8 cellular contexts compared by ENCODE assay signal in the genomic region with DNA sequence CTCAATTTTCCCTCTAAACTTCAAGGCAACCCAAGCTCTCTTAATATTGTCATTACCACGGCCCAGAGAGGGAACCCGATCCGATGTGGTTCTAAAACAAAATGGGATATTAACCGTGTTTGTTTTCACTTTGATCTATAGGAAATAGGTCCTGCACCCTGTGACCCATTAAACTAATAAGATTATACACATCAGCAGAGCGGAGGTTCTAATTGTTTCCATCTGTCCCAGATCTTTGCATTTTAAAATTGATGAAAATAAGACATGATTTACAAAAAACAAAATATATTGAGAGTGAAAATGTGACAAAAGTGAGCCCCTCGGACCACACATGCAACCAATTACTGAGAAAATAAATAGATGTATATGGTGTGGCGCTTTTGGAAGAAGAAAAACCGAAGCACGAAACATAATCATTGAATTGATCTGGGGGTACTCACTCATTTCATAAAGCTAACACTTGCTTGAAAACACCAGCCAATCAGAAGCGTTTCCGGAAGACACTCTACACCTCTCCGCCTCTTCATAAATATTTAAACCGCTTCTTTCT.
DNase-seq lines count a peak whose midpoint lies in the region; ATAC-seq and TF ChIP-seq lines count a peak whose summit lies in the region.

No MANE protein-coding gene starts in this region.

- intact Hi-C loops in Caco-2 (cut with micrococcal nuclease; ENCODE audit: unreplicated experiment) (loop anchor here (1.0 kb wide), 1 partner anchor 90 kb away; no protein-coding TSS in a partner anchor), IMR-90 (cut with micrococcal nuclease) (loop anchor here (1.0 to 10.0 kb wide), 2 partner anchors 993 to 1282 kb away; a partner anchor contains a TSS), left cardiac atrium (cut with DNase I) (loop anchor here in 1 of 2 donors (10.0 kb wide), 1 partner anchor 1303 kb away; a partner anchor contains a TSS)

- no peak overlapping the region for H4K5ac ChIP-seq in IMR-90 (ENCODE audit: low read depth, low read length)

- peak overlapping the region; percentile 19 for H3K27ac Mint-ChIP-seq in Caco-2 (ENCODE audit: unreplicated experiment)
- H3K27ac Mint-ChIP-seq in activated naive CD8-positive, alpha-beta T cell: peak overlapping the region; percentile 68

- no peak overlapping the region for H2BK15ac ChIP-seq in IMR-90 (ENCODE audit: low read depth, low read length)

- no peak overlapping the region for H2AK5ac ChIP-seq in IMR-90 (ENCODE audit: low read depth, low read length)

- peaks cover 19% of the 10 kb centered on the region for H3K27me3 Mint-ChIP-seq in Caco-2 (ENCODE audit: insufficient read depth, unreplicated experiment)
- H3K27me3 Mint-ChIP-seq in activated naive CD8-positive, alpha-beta T cell: peaks cover 49% of the 10 kb centered on the region

- in situ Hi-C loops in IMR-90 (cut with MboI; ENCODE audit: low sequenced_read_pairs): loop anchor here (5.0 kb wide), 1 partner anchor 1241 kb away; a partner anchor contains a TSS

- CTCF ChIA-PET in Caco-2 (lab: Charles Lee): interaction anchor here (0.6 to 1.5 kb wide), 4 partner anchors 10 to 1295 kb away, joined by 3 to 13 read pairs (median 4); no protein-coding TSS in a partner anchor
- CTCF ChIA-PET in IMR-90 (lab: Yijun Ruan, JAX): interaction anchor here (0.6 kb wide), 1 partner anchor 229 kb away, joined by 3 read pairs; no protein-coding TSS in a partner anchor

- H3K79me1 ChIP-seq in IMR-90 (ENCODE audit: low read depth in 1 of 2, low read length in 2 of 2): no peaks in the 10 kb centered on the region

- no peak for TF ChIP-seq POLR2A in IMR-90 (IDR thresholded peaks at IDR 0.05; ENCODE audit: low read depth, low read length)

- H3K4ac ChIP-seq in IMR-90 (ENCODE audit: low read depth, low read length): no peak overlapping the region

- dilution Hi-C loops in IMR-90 (cut with HindIII; ENCODE audit: low sequenced_read_pairs, unreplicated experiment): no loop called here

- peak overlapping the region; percentile 30 for H3K4me3 ChIP-seq in Caco-2 (ENCODE audit: low read depth, low read length)
- H3K4me3 ChIP-seq in IMR-90 (ENCODE audit: insufficient read depth, low read depth, low read length): peak overlapping the region; percentile 48

- ATAC-seq in IMR-90 (ENCODE audit: low read depth) (no peak), left cardiac atrium (no peak)

- H3K56ac ChIP-seq in IMR-90 (ENCODE audit: extremely low read depth, insufficient read depth, low read length): no peak overlapping the region

- H3K4me1 ChIP-seq in Caco-2 (no peaks in the 10 kb centered on the region), IMR-90 (ENCODE audit: control insufficient read depth, insufficient read depth, low read length) (no peaks in the 10 kb centered on the region)

- H3K9ac ChIP-seq in IMR-90 (ENCODE audit: low read depth, low read length): peak overlapping the region; percentile 38; the same call in 1 of the 2 replicates

- no peaks in the 10 kb centered on the region for H4K20me1 ChIP-seq in IMR-90 (ENCODE audit: insufficient read depth, low read length)

- peaks cover 4% of the 10 kb centered on the region; the same call in 1 of the 2 replicates for H3K9me1 ChIP-seq in IMR-90 (ENCODE audit: insufficient read depth, low read length)

- H3K4me1 Mint-ChIP-seq in Caco-2 (ENCODE audit: low read depth, unreplicated experiment): no peaks in the 10 kb centered on the region
- peaks cover 13% of the 10 kb centered on the region for H3K4me1 Mint-ChIP-seq in activated naive CD8-positive, alpha-beta T cell (ENCODE audit: low read depth)

- no peak overlapping the region for H3K27ac ChIP-seq in IMR-90 (ENCODE audit: insufficient read depth, low read length)

- DNase-seq in Caco-2 (no peak), IMR-90 (no peak), myocyte (ENCODE audit: low read depth) (peak; percentile 30), UCSD-AML1 (lab: John Stamatoyannopoulos, UW; ENCODE audit: unreplicated experiment) (no peak), hepatic stellate cell (ENCODE audit: low spot score) (no peak), mucosa of gallbladder (ENCODE audit: low spot score) (no peak), left cardiac atrium (no peak)

- H4K91ac ChIP-seq in IMR-90 (ENCODE audit: insufficient read depth, low read depth, low read length): no peak overlapping the region

- H2BK5ac ChIP-seq in IMR-90 (ENCODE audit: low read depth, low read length, poor library complexity, severe bottlenecking): no peak overlapping the region

- no peak overlapping the region for H2AK9ac ChIP-seq in IMR-90 (replicated peaks; ENCODE audit: low read depth, low read length, poor library complexity)

- H3K27me3 ChIP-seq in Caco-2 (replicated peaks; ENCODE audit: control insufficient read depth, insufficient read depth, low read length) (no peaks in the 10 kb centered on the region), IMR-90 (ENCODE audit: control insufficient read depth, insufficient read depth, low read length) (peaks cover 10% of the 10 kb centered on the region)

- WGBS in IMR-90 (ENCODE audit: extremely low coverage in 2 of 2, insufficient read length in 1 of 2), 2 experiments: no CpG with 5 or more reads among the region's 13 CpGs

- H2BK20ac ChIP-seq in IMR-90 (ENCODE audit: low read depth, low read length): no peak overlapping the region

- H3K14ac ChIP-seq in IMR-90 (replicated peaks; ENCODE audit: low read depth, low read length): no peak overlapping the region

- peak overlapping the region; percentile 90 for H3K4me2 ChIP-seq in IMR-90 (ENCODE audit: low read depth, low read length)

- H3K9me3 ChIP-seq in Caco-2 (no peaks in the 10 kb centered on the region), IMR-90 (ENCODE audit: control insufficient read depth, insufficient read depth, low read length) (no peaks in the 10 kb centered on the region)

- no peak for TF ChIP-seq RAD21 in IMR-90 (IDR thresholded peaks at IDR 0.05; ENCODE audit: low read length)

- no peak overlapping the region for H3K18ac ChIP-seq in IMR-90 (ENCODE audit: low read depth, low read length)

- no peaks in the 10 kb centered on the region for H3K36me3 ChIP-seq in Caco-2 (ENCODE audit: control insufficient read depth, insufficient read depth, low read length)
- no peaks in the 10 kb centered on the region for H3K36me3 ChIP-seq in IMR-90 (ENCODE audit: control insufficient read depth, insufficient read depth, low read length)

- no peaks in the 10 kb centered on the region for H3K9me3 Mint-ChIP-seq in Caco-2 (ENCODE audit: unreplicated experiment)
- peaks cover 6% of the 10 kb centered on the region for H3K9me3 Mint-ChIP-seq in activated naive CD8-positive, alpha-beta T cell (ENCODE audit: low read depth)

- TF ChIP-seq CTCF in Caco-2 (IDR thresholded peaks at IDR 0.05; ENCODE audit: insufficient read depth in 1 of 2, low read depth in 1 of 2, low read length in 1 of 2, severe bottlenecking in 1 of 2, unreplicated experiment in 1 of 2) (no peak), IMR-90 (conservative IDR thresholded peaks at IDR 0.05; ENCODE audit: low read depth, low read length) (no peak)

- POLR2A ChIA-PET in Caco-2 (lab: Charles Lee): interaction anchor here (0.6 to 1.0 kb wide), 3 partner anchors 338 to 909 kb away, joined by 3 to 5 read pairs (median 3); a partner anchor contains a TSS
- POLR2A ChIA-PET in IMR-90 (lab: Charles Lee; ENCODE audit: unreplicated experiment): no interaction called here

- H3K36me3 Mint-ChIP-seq in Caco-2 (ENCODE audit: insufficient read depth, unreplicated experiment): peaks cover 17% of the 10 kb centered on the region
- peaks cover 10% of the 10 kb centered on the region for H3K36me3 Mint-ChIP-seq in activated naive CD8-positive, alpha-beta T cell

- H2BK120ac ChIP-seq in IMR-90 (ENCODE audit: low read depth, low read length): no peak overlapping the region

- no peak overlapping the region for H3K23ac ChIP-seq in IMR-90 (ENCODE audit: low read depth, low read length)

- H4K8ac ChIP-seq in IMR-90 (ENCODE audit: low read depth in 2 of 2, low read length in 2 of 2): no peak overlapping the region

- peak overlapping the region; percentile 7 for H2AFZ ChIP-seq in IMR-90 (replicated peaks; ENCODE audit: low read length, poor library complexity)

- BruUV-seq in Caco-2 (replicated peaks; lab: Mats Ljungman, UMichigan) (no TSS peak), IMR-90 (replicated peaks; lab: Mats Ljungman, UMichigan) (no TSS peak)

- H3K4me3 Mint-ChIP-seq in Caco-2 (ENCODE audit: unreplicated experiment): peak overlapping the region; percentile 71
- peak overlapping the region; percentile 64 for H3K4me3 Mint-ChIP-seq in activated naive CD8-positive, alpha-beta T cell

TF ChIP-seq in IMR-90, 13 proteins besides CTCF, POLR2A, EP300 and RAD21 (continues in another document):
- no peak for TF ChIP-seq MAFK (IDR thresholded peaks at IDR 0.05; ENCODE audit: low read depth, low read length)
- TF ChIP-seq CEBPB (IDR thresholded peaks at IDR 0.05; ENCODE audit: low read depth, low read length): no peak
- TF ChIP-seq MXI1 (IDR thresholded peaks at IDR 0.05; ENCODE audit: borderline replicate concordance, low read depth, low read length): no peak
- no peak for TF ChIP-seq CHD1 (IDR thresholded peaks at IDR 0.05; ENCODE audit: low read depth, low read length)
- TF ChIP-seq FOS (IDR thresholded peaks at IDR 0.05; ENCODE audit: low read depth, low read length): no peak
- no peak for TF ChIP-seq RFX5 (IDR thresholded peaks at IDR 0.05; ENCODE audit: low read depth, low read length)
- TF ChIP-seq BHLHE40 (IDR thresholded peaks at IDR 0.05; ENCODE audit: low read depth, low read length): no peak
- TF ChIP-seq MAZ (IDR thresholded peaks at IDR 0.05; ENCODE audit: borderline replicate concordance, low read depth, low read length): no peak
- no peak for TF ChIP-seq SMC3 (IDR thresholded peaks at IDR 0.05; ENCODE audit: low read depth, low read length)
- TF ChIP-seq, protein P1, sequence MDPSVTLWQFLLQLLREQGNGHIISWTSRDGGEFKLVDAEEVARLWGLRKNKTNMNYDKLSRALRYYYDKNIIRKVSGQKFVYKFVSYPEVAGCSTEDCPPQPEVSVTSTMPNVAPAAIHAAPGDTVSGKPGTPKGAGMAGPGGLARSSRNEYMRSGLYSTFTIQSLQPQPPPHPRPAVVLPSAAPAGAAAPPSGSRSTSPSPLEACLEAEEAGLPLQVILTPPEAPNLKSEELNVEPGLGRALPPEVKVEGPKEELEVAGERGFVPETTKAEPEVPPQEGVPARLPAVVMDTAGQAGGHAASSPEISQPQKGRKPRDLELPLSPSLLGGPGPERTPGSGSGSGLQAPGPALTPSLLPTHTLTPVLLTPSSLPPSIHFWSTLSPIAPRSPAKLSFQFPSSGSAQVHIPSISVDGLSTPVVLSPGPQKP (IDR thresholded peaks at IDR 0.05; ENCODE audit: borderline replicate concordance, low read depth, low read length): no peak
- TF ChIP-seq, protein P2, sequence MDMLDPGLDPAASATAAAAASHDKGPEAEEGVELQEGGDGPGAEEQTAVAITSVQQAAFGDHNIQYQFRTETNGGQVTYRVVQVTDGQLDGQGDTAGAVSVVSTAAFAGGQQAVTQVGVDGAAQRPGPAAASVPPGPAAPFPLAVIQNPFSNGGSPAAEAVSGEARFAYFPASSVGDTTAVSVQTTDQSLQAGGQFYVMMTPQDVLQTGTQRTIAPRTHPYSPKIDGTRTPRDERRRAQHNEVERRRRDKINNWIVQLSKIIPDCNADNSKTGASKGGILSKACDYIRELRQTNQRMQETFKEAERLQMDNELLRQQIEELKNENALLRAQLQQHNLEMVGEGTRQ (IDR thresholded peaks at IDR 0.05; ENCODE audit: low read depth, low read length): no peak
